8 cellular contexts compared by ENCODE assay signal in the genomic region with DNA sequence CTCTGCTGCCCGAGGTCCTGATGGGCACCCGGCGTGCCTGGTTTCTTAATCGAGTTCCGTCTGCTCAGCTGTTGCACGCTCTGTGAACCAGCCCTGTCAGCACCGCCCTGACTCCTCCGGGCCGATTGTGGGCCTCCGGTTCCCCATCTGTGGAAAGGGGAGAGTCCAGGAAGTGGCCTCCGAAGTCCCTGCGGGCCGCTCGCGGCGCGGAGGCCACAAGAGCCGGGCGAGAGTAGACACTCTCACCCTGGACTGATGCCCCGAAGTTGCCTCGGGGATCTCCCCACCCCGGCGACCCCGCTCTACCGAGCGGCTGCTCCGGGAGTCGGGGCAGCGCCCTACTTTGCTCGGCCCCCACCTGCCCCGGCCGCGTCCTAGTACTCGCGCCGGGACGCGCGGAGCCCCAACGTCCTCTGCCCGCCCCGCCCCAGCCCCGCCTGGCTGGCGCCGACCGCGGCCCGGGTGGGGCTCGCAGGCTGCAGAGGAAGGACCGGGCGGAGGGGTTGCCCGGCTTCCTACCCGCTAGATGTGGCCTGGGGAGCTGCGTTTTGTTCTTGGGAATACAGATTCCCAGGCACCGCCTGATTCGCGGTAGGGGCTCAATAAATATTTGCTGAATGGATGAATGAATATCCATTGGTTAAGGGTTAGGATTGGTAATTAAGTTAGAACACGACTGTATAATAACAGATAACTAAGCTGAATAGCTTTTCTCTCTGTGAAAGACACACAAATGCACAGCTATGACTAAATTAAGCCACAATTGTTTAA. TPM values are rescaled to one million over a fixed set of nuclear protein-coding genes. Genes with fewer than 3 reads are reported as not detected.
DNase-seq lines count a peak whose midpoint lies in the region; FAIRE-seq and TF ChIP-seq lines count a peak whose summit lies in the region.

No MANE protein-coding gene starts in this region.

- peaks cover 34 to 40% of the 10 kb centered on the region in 2 experiments for H3K4me1 Mint-ChIP-seq in H9
- peaks cover 32% of the 10 kb centered on the region for H3K4me1 Mint-ChIP-seq in activated naive CD4-positive, alpha-beta T cell treated with anti-CD3 and anti-CD28 coated beads, Interleukin-2, amount 50 U/mL, for 24 hours

- no peak overlapping the region for H2BK5ac ChIP-seq in H9 (ENCODE audit: insufficient read length, low read length)

- H3K27ac Mint-ChIP-seq in H9, result peak overlapping the region; percentile 85 to 97 (median 94); a peak in 5 of 7 replicates
- peak overlapping the region; percentile 66 for H3K27ac Mint-ChIP-seq in activated naive CD4-positive, alpha-beta T cell treated with anti-CD3 and anti-CD28 coated beads, Interleukin-2, amount 50 U/mL, for 24 hours

- H2AFZ ChIP-seq in H9 (ENCODE audit: low read length), result no peak overlapping the region

- H3T11ph ChIP-seq in H9 (ENCODE audit: low read length), result no peak overlapping the region

- H3K79me2 ChIP-seq in H9 (ENCODE audit: insufficient read depth, low read length), result peaks cover 7% of the 10 kb centered on the region; the same call in 1 of the 2 replicates

- peak; percentile 29 for DNase-seq in GM04504 (ENCODE audit: low read depth)
- DNase-seq in H9, result peak; percentile 62
- peak; percentile 78 for DNase-seq in LHCN-M2 (ENCODE audit: low read depth)
- peak; percentile 75 for DNase-seq in RPMI8226
- peak; percentile 69 for DNase-seq in globus pallidus (ENCODE audit: low spot score)
- DNase-seq in occipital lobe (lab: John Stamatoyannopoulos, UW), result peak; percentile 63
- peak; percentile 78 for DNase-seq in urothelium cell line (ENCODE audit: low spot score)

- peak overlapping the region; percentile 44 for H3K27ac ChIP-seq in H9 (ENCODE audit: insufficient read length, low read depth, low read length)

- H2BK15ac ChIP-seq in H9 (ENCODE audit: low read depth, low read length), result no peak overlapping the region

- H3K4me1 ChIP-seq in H9 (ENCODE audit: insufficient read depth, low read length), result no peaks in the 10 kb centered on the region; the same call in 1 of the 2 replicates

- H3K14ac ChIP-seq in H9 (ENCODE audit: insufficient read depth, low read length), result peak overlapping the region; percentile 95

- H4K8ac ChIP-seq in H9 (replicated peaks; ENCODE audit: insufficient read length, low read depth, low read length), result no peak overlapping the region

- peaks cover 3% of the 10 kb centered on the region for H3K23me2 ChIP-seq in H9 (ENCODE audit: insufficient read length, low read depth, low read length, poor library complexity, severe bottlenecking)

- peak overlapping the region; percentile 52 for H3K4me2 ChIP-seq in H9 (ENCODE audit: insufficient read depth, insufficient read length, low read length)

- H3K4me3 Mint-ChIP-seq in H9, result peak overlapping the region; percentile 84 to 92
- H3K4me3 Mint-ChIP-seq in activated naive CD4-positive, alpha-beta T cell treated with anti-CD3 and anti-CD28 coated beads, Interleukin-2, amount 50 U/mL, for 24 hours, result peak overlapping the region; percentile 86

- H2BK120ac ChIP-seq in H9 (ENCODE audit: low read depth, low read length, poor library complexity, severe bottlenecking), result no peak overlapping the region

- no CpG with 5 or more reads among the region's 58 CpGs for WGBS in H9 (ENCODE audit: extremely low coverage, insufficient read length, low lambda C conversion rate)

- no peaks in the 10 kb centered on the region for H4K20me1 ChIP-seq in H9 (ENCODE audit: control insufficient read depth, insufficient read depth, insufficient read length)

- no peaks in the 10 kb centered on the region for H3K27me3 Mint-ChIP-seq in H9 (ENCODE audit: low read depth)
- H3K27me3 Mint-ChIP-seq in activated naive CD4-positive, alpha-beta T cell treated with anti-CD3 and anti-CD28 coated beads, Interleukin-2, amount 50 U/mL, for 24 hours, result no peaks in the 10 kb centered on the region

- H3K27me3 ChIP-seq in H9 (ENCODE audit: insufficient read depth, low read length), result no peaks in the 10 kb centered on the region

- H2BK20ac ChIP-seq in H9 (ENCODE audit: low read depth, low read length, poor library complexity, severe bottlenecking), result no peak overlapping the region

- H3K9me3 ChIP-seq in H9 (ENCODE audit: control insufficient read depth, low read depth, low read length), result no peaks in the 10 kb centered on the region

- H3K79me1 ChIP-seq in H9 (ENCODE audit: insufficient read depth, low read depth, low read length, poor library complexity, severe bottlenecking), result no peaks in the 10 kb centered on the region

- no peak overlapping the region for H4K91ac ChIP-seq in H9 (ENCODE audit: insufficient read length, low read depth, low read length)

- no peak for TF ChIP-seq CTCF in H9 (conservative IDR thresholded peaks at IDR 0.05)

- no peak for FAIRE-seq in urothelium cell line (lab: Jason Lieb, UNC)

- H2AK5ac ChIP-seq in H9 (ENCODE audit: insufficient read length, low read length), result no peak overlapping the region

- H3K4ac ChIP-seq in H9 (ENCODE audit: low read depth, low read length), result no peak overlapping the region; the same call in 1 of the 2 replicates

- peak overlapping the region; percentile 87 for H3K18ac ChIP-seq in H9 (ENCODE audit: insufficient read length, low read depth, low read length)

- H4K5ac ChIP-seq in H9 (ENCODE audit: insufficient read length, low read depth, low read length), result no peak overlapping the region

- no peak overlapping the region for H2BK12ac ChIP-seq in H9 (ENCODE audit: insufficient read length, low read depth, low read length)

- no peak overlapping the region for H3K56ac ChIP-seq in H9 (ENCODE audit: insufficient read length, low read depth, low read length)

- H3K9me3 Mint-ChIP-seq in H9, result no peaks in the 10 kb centered on the region
- no peaks in the 10 kb centered on the region for H3K9me3 Mint-ChIP-seq in activated naive CD4-positive, alpha-beta T cell treated with anti-CD3 and anti-CD28 coated beads, Interleukin-2, amount 50 U/mL, for 24 hours

- no peak overlapping the region for H3K23ac ChIP-seq in H9 (ENCODE audit: insufficient read length, low read depth, low read length)

- H3K9ac ChIP-seq in H9 (ENCODE audit: extremely low read depth, insufficient read length, low read length), result peak overlapping the region; percentile 90

- peaks cover 0 to 4% (median 0%) of the 10 kb centered on the region in 3 experiments; a peak in 1 of 7 replicates for H3K36me3 Mint-ChIP-seq in H9 (ENCODE audit: insufficient read depth in 1 of 3, low read depth in 3 of 3)
- no peaks in the 10 kb centered on the region for H3K36me3 Mint-ChIP-seq in activated naive CD4-positive, alpha-beta T cell treated with anti-CD3 and anti-CD28 coated beads, Interleukin-2, amount 50 U/mL, for 24 hours

RNA-seq across cellular contexts. Expression of gene ZNF367, which starts 0.9 kb away (rescaled TPM):
- total RNA-seq in H9 (2021) (9.3 and 10.1 TPM in 2 replicates), LHCN-M2 (2014; rRNA removed) (19.6 and 21.8 TPM in 2 replicates), occipital lobe (3.3 TPM)
- polyA plus RNA-seq in LHCN-M2 (2012), result 5.1 TPM

RNA-seq across cellular contexts. Expression of gene HABP4, which starts 30.9 kb away (rescaled TPM):
- 6.8 and 7.5 TPM in 2 replicates for total RNA-seq in H9 (2021)
- total RNA-seq in LHCN-M2 (2014; rRNA removed), result 14.0 and 14.5 TPM in 2 replicates
- 26.9 TPM for polyA plus RNA-seq in LHCN-M2 (2012)
- 10.5 TPM for total RNA-seq in occipital lobe

RNA-seq across cellular contexts. Expression of gene SLC35D2, which starts 35.6 kb away (rescaled TPM):
- total RNA-seq in H9 (2021) (17.9 and 19.0 TPM in 2 replicates), LHCN-M2 (2014; rRNA removed) (9.4 and 16.6 TPM in 2 replicates), occipital lobe (2.2 TPM)
- polyA plus RNA-seq in LHCN-M2 (2012), result 14.3 TPM

Comparison
In these comparisons a context has a peak if more than half of its experiments do, and no peak if none do; other contexts are left out.
1. Peak in every context shown above with its lines: DNase-seq and H3K27ac ChIP-seq.